Comparison of ENCODE assay signal across 9 cellular contexts in genomic region chr2:5691659-5692529, GRCh38. TPM values are rescaled to one million over a fixed set of nuclear protein-coding genes. Genes with fewer than 3 reads are reported as not detected.
DNase-seq lines count a peak whose midpoint lies in the region; ATAC-seq and TF ChIP-seq lines count a peak whose summit lies in the region.
"Had no signal": no experiment of that assay in that cellular context is flagged by ENCODE, and none has a peak within 500 bp of the region (broad histone marks: within the 10 kb centered on the region; RNA-seq: fewer than 3 reads in every experiment).

Gene SOX11 (plus strand): TSS chr2:5692384. CDS start chr2:5692722, 338 bp downstream.

- H3K4me1 ChIP-seq in breast epithelium = peaks cover 13 to 14% of the 10 kb centered on the region in 2 donors

- peak within 1 kb of the TSS; percentile 18 to 62 (median 45) for H3K4me3 ChIP-seq in breast epithelium

- no peaks in the 10 kb centered on the region for H3K27me3 Mint-ChIP-seq in MCF 10A (ENCODE audit: insufficient read depth, unreplicated experiment)
- peaks cover 39% of the 10 kb centered on the region for H3K27me3 Mint-ChIP-seq in activated naive CD8-positive, alpha-beta T cell
- peaks cover 59 to 80% of the 10 kb centered on the region in 2 donors for H3K27me3 Mint-ChIP-seq in stimulated activated naive B cell treated with anti-CD40 and anti-IgM and Interleukin-4, amounts not matched to agents 10 μg/mL and 1 μg/mL and 100 μg/mL, for 72 hours

- POLR2A ChIA-PET in MCF 10A (lab: Yijun Ruan, JAX) = no interaction called here

- H3K27ac Mint-ChIP-seq in MCF 10A (ENCODE audit: low read depth, unreplicated experiment) = no peak within 1 kb of the TSS
- H3K27ac Mint-ChIP-seq in activated naive CD8-positive, alpha-beta T cell = no peak within 1 kb of the TSS
- peak within 1 kb of the TSS; percentile 95 for H3K27ac Mint-ChIP-seq in stimulated activated naive B cell treated with anti-CD40 and anti-IgM and Interleukin-4, amounts not matched to agents 10 μg/mL and 1 μg/mL and 100 μg/mL, for 72 hours

- peak in 1 of 2 donors; percentile 71 for DNase-seq in breast epithelium (ENCODE audit: low spot score in 2 of 2)
- DNase-seq in MCF 10A (ENCODE audit: unreplicated experiment) = no peak
- DNase-seq in hypothalamus (lab: John Stamatoyannopoulos, UW) = peak in 40 of 51 donors; percentile 22 to 79 (median 62)
- DNase-seq in stimulated activated naive B cell treated with anti-CD40 and anti-IgM and Interleukin-4, amounts not matched to agents 10 μg/mL and 1 μg/mL and 100 μg/mL, for 72 hours = no peak
- no peak for DNase-seq in 8988T

- no peak within 1 kb of the TSS for H3K4me3 Mint-ChIP-seq in MCF 10A (ENCODE audit: unreplicated experiment)
- H3K4me3 Mint-ChIP-seq in activated naive CD8-positive, alpha-beta T cell = peak within 1 kb of the TSS; percentile 56
- peak within 1 kb of the TSS; percentile 41 to 69 for H3K4me3 Mint-ChIP-seq in stimulated activated naive B cell treated with anti-CD40 and anti-IgM and Interleukin-4, amounts not matched to agents 10 μg/mL and 1 μg/mL and 100 μg/mL, for 72 hours

- no peak within 1 kb of the TSS for H3K27ac ChIP-seq in breast epithelium

- TF ChIP-seq CTCF in breast epithelium (IDR thresholded peaks at IDR 0.05) (no peak), MCF 10A (IDR thresholded peaks at IDR 0.05; ENCODE audit: unreplicated experiment) (no peak)

- H3K36me3 Mint-ChIP-seq in MCF 10A (ENCODE audit: insufficient read depth, unreplicated experiment) = no peaks in the 10 kb centered on the region
- H3K36me3 Mint-ChIP-seq in activated naive CD8-positive, alpha-beta T cell = no peaks in the 10 kb centered on the region
- H3K36me3 Mint-ChIP-seq in stimulated activated naive B cell treated with anti-CD40 and anti-IgM and Interleukin-4, amounts not matched to agents 10 μg/mL and 1 μg/mL and 100 μg/mL, for 72 hours = peaks cover 10 to 15% of the 10 kb centered on the region in 2 donors

- no peaks in the 10 kb centered on the region for H3K4me1 Mint-ChIP-seq in MCF 10A (ENCODE audit: insufficient read depth, unreplicated experiment)
- peaks cover 23% of the 10 kb centered on the region for H3K4me1 Mint-ChIP-seq in activated naive CD8-positive, alpha-beta T cell (ENCODE audit: low read depth)
- peaks cover 16 to 31% of the 10 kb centered on the region in 2 donors for H3K4me1 Mint-ChIP-seq in stimulated activated naive B cell treated with anti-CD40 and anti-IgM and Interleukin-4, amounts not matched to agents 10 μg/mL and 1 μg/mL and 100 μg/mL, for 72 hours

- TF ChIP-seq POLR2A in breast epithelium (IDR thresholded peaks at IDR 0.05) = no peak

- BruUV-seq in MCF 10A (replicated peaks; lab: Mats Ljungman, UMichigan) = no TSS peak

- no peaks in the 10 kb centered on the region for H3K36me3 ChIP-seq in breast epithelium

- H3K27me3 ChIP-seq in breast epithelium = peaks cover 3 to 80% of the 10 kb centered on the region in 2 donors

- CTCF ChIA-PET in MCF 10A (lab: Yijun Ruan, JAX) = no interaction called here

- H3K9me3 ChIP-seq in breast epithelium = no peaks in the 10 kb centered on the region

- ATAC-seq in stimulated activated naive B cell treated with anti-CD40 and anti-IgM and Interleukin-4, amounts not matched to agents 10 μg/mL and 1 μg/mL and 100 μg/mL, for 72 hours (replicated peaks) = no peak
- ATAC-seq in HG03565 (IDR thresholded peaks at IDR 0.05; ENCODE audit: unreplicated experiment) (no peak), HG03442 (IDR thresholded peaks at IDR 0.05; ENCODE audit: unreplicated experiment) (no peak)

- intact Hi-C loops in breast epithelium (cut with DNase I; ENCODE audit: low total_unique reads) (loop anchor here (5.0 kb wide), 2 partner anchors 610 to 1520 kb away; no protein-coding TSS in a partner anchor), MCF 10A (cut with micrococcal nuclease) (no loop called here)

- H3K9me3 Mint-ChIP-seq in MCF 10A (ENCODE audit: unreplicated experiment) = no peaks in the 10 kb centered on the region
- no peaks in the 10 kb centered on the region for H3K9me3 Mint-ChIP-seq in activated naive CD8-positive, alpha-beta T cell (ENCODE audit: low read depth)
- H3K9me3 Mint-ChIP-seq in stimulated activated naive B cell treated with anti-CD40 and anti-IgM and Interleukin-4, amounts not matched to agents 10 μg/mL and 1 μg/mL and 100 μg/mL, for 72 hours = no peaks in the 10 kb centered on the region

RNA-seq across cellular contexts. Expression of gene SOX11, which starts in this region (rescaled TPM):
- under 1 TPM in 2 of 3 donors, not detected in 1; 0.15 to 0.33 TPM for total RNA-seq in breast epithelium
- not detected in 2 replicates for total RNA-seq in MCF 10A (2022)
- total RNA-seq: T-helper 2 cell treated with Interferon-gamma antibody and Interleukin-4, amounts not matched to agents 100 ng/mL and 5 ng/mL, for 36 hours had no signal

Comparison
In these comparisons a context has a peak if more than half of its experiments do, and no peak if none do; other contexts are left out.
1. DNase-seq: peak in hypothalamus (40 of 51); none in MCF 10A (single experiment), stimulated activated naive B cell treated with anti-CD40 and anti-IgM and Interleukin-4, amounts not matched to agents 10 μg/mL and 1 μg/mL and 100 μg/mL, for 72 hours (single experiment) and 8988T (single experiment).